In genomic region chr1:227729144-227729880, GRCh38 we compare ENCODE assay signal across 1 cellular context.
TF ChIP-seq lines count a peak whose summit lies in the region.

No MANE protein-coding gene starts in this region.

TF ChIP-seq in HepG2, 621 proteins besides CTCF, POLR2A, EP300 and RAD21 (continued from another document and continues in another):
- TF ChIP-seq ZNF709 (CRISPR knock-in tag; IDR thresholded peaks at IDR 0.05): 0 out of 2 replicates have a peak, but pooled peaks have one; percentile 29
- no peak for TF ChIP-seq HMGXB4 (CRISPR knock-in tag; IDR thresholded peaks at IDR 0.05; ENCODE audit: borderline replicate concordance in 1 of 2, low read depth in 1 of 2)
- no peak for TF ChIP-seq HOXA9 (CRISPR knock-in tag; IDR thresholded peaks at IDR 0.05; ENCODE audit: borderline replicate concordance)
- TF ChIP-seq SNAPC2 (CRISPR knock-in tag; IDR thresholded peaks at IDR 0.05): no peak
- no peak for TF ChIP-seq MTA3 (CRISPR knock-in tag; IDR thresholded peaks at IDR 0.05)
- 0 out of 2 replicates have a peak, but pooled peaks have one; percentile 40 for TF ChIP-seq ZSCAN21 (CRISPR knock-in tag; IDR thresholded peaks at IDR 0.05; ENCODE audit: borderline replicate concordance)
- peak; percentile 25; the same call in 1 of the 2 replicates for TF ChIP-seq SPEN (CRISPR knock-in tag; IDR thresholded peaks at IDR 0.05; ENCODE audit: low read depth)
- no peak for TF ChIP-seq ELK4 (CRISPR knock-in tag; IDR thresholded peaks at IDR 0.05; ENCODE audit: borderline replicate concordance)
- 0 out of 2 replicates have a peak, but pooled peaks have one; percentile 37 for TF ChIP-seq HINFP (CRISPR knock-in tag; IDR thresholded peaks at IDR 0.05; ENCODE audit: low read depth)
- TF ChIP-seq CC2D1A (CRISPR knock-in tag; IDR thresholded peaks at IDR 0.05): 0 out of 2 replicates have a peak, but pooled peaks have one; percentile 27
- TF ChIP-seq DNMT1 (CRISPR knock-in tag; IDR thresholded peaks at IDR 0.05): no peak
- no peak for TF ChIP-seq EED (CRISPR knock-in tag; IDR thresholded peaks at IDR 0.05)
- TF ChIP-seq IRF9 (CRISPR knock-in tag; IDR thresholded peaks at IDR 0.05; ENCODE audit: borderline replicate concordance): peak; percentile 5; the same call in 1 of the 2 replicates
- no peak for TF ChIP-seq JUND (CRISPR knock-in tag; IDR thresholded peaks at IDR 0.05)
- TF ChIP-seq MAF1 (CRISPR knock-in tag; IDR thresholded peaks at IDR 0.05; ENCODE audit: borderline replicate concordance): no peak
- TF ChIP-seq AKNA (CRISPR knock-in tag; IDR thresholded peaks at IDR 0.05; ENCODE audit: borderline replicate concordance): no peak
- no peak for TF ChIP-seq ZNF572 (CRISPR knock-in tag; IDR thresholded peaks at IDR 0.05)
- TF ChIP-seq ZNF546 (CRISPR knock-in tag; conservative IDR thresholded peaks at IDR 0.05): no peak
- TF ChIP-seq AGO1 (IDR thresholded peaks at IDR 0.05; ENCODE audit: low read depth, low read length, poor library complexity, severe bottlenecking): peak; percentile 25
- no peak for TF ChIP-seq ZNF205 (CRISPR knock-in tag; IDR thresholded peaks at IDR 0.05)
- no peak for TF ChIP-seq ZNF549 (CRISPR knock-in tag; IDR thresholded peaks at IDR 0.05)
- no peak for TF ChIP-seq ZNF841 (CRISPR knock-in tag; IDR thresholded peaks at IDR 0.05; ENCODE audit: borderline replicate concordance)
- TF ChIP-seq ZNF747 (CRISPR knock-in tag; IDR thresholded peaks at IDR 0.05; ENCODE audit: borderline replicate concordance): no peak
- TF ChIP-seq SKIL (CRISPR knock-in tag; IDR thresholded peaks at IDR 0.05; ENCODE audit: borderline replicate concordance): no peak
- TF ChIP-seq ZFY (CRISPR knock-in tag; IDR thresholded peaks at IDR 0.05): 0 out of 2 replicates have a peak, but pooled peaks have one; percentile 38
- TF ChIP-seq SRY (CRISPR knock-in tag; IDR thresholded peaks at IDR 0.05): no peak
- no peak for TF ChIP-seq CBX5 (CRISPR knock-in tag; IDR thresholded peaks at IDR 0.05; ENCODE audit: borderline replicate concordance)
- TF ChIP-seq ZNF761 (CRISPR knock-in tag; conservative IDR thresholded peaks at IDR 0.05): peak; percentile 38
- TF ChIP-seq ZNF136 (CRISPR knock-in tag; IDR thresholded peaks at IDR 0.05; ENCODE audit: low read depth): no peak
- no peak for TF ChIP-seq ZNF567 (CRISPR knock-in tag; IDR thresholded peaks at IDR 0.05; ENCODE audit: borderline replicate concordance)
- no peak for TF ChIP-seq ZFP36L1 (CRISPR knock-in tag; IDR thresholded peaks at IDR 0.05)
- TF ChIP-seq HBP1 (CRISPR knock-in tag; IDR thresholded peaks at IDR 0.05; ENCODE audit: low read depth): no peak
- TF ChIP-seq HNRNPH1 (optimal IDR thresholded peaks at IDR 0.05; ENCODE audit: low read depth, low read length): no peak
- TF ChIP-seq ZNF503 (CRISPR knock-in tag; IDR thresholded peaks at IDR 0.05): no peak
- 0 out of 2 replicates have a peak, but pooled peaks have one; percentile 10 for TF ChIP-seq ZNF609 (CRISPR knock-in tag; IDR thresholded peaks at IDR 0.05; ENCODE audit: borderline replicate concordance)
